ENCODE assay signal across 6 cellular contexts in genomic region chr7:87828383-87828782, GRCh38.
TF ChIP-seq lines count a peak whose summit lies in the region.
"Not testable (repeated sequence)": the region's sequence is repeated elsewhere in the genome, so short reads cannot be mapped to it uniquely, and the experiment has no call there.

No MANE protein-coding gene starts in this region.

TF ChIP-seq in HEK293, 187 proteins besides CTCF, POLR2A, EP300 and RAD21:
- TF ChIP-seq ZNF580 (tag by site-specific recombination; IDR thresholded peaks at IDR 0.05) (0 out of 2 replicates have a peak, but pooled peaks have one; percentile 17), ZNF146 (tag by site-specific recombination; IDR thresholded peaks at IDR 0.05) (peak; percentile 50)

TF ChIP-seq in SK-N-SH treated with all-trans-retinoic acid at 6 μM for 48 hours, 23 proteins besides CTCF, POLR2A, EP300 and RAD21:
- peak; percentile 94 for TF ChIP-seq ZNF8 (CRISPR knock-in tag; IDR thresholded peaks at IDR 0.05)

TF ChIP-seq in WTC11, 78 proteins besides CTCF, POLR2A, EP300 and RAD21:
- 0 out of 2 replicates have a peak, but pooled peaks have one; percentile 43 for TF ChIP-seq GTF2I (CRISPR knock-in tag; conservative IDR thresholded peaks at IDR 0.05)
TF ChIP-seq in WTC11: peak in this region for 1; not testable (repeated sequence) for 77.

TF ChIP-seq in K562, 482 proteins besides CTCF, POLR2A, EP300 and RAD21:
- TF ChIP-seq KLF16 (IDR thresholded peaks at IDR 0.05) (peak; percentile 19; the same call in 1 of the 2 replicates), BCOR (IDR thresholded peaks at IDR 0.05) (peak; percentile 42; the same call in 1 of the 2 replicates), ZNF146 (CRISPR knock-in tag; IDR thresholded peaks at IDR 0.05; ENCODE audit: unreplicated experiment) (peak; percentile 99), RBM25 (IDR thresholded peaks at IDR 0.05; ENCODE audit: low read depth, low read length, severe bottlenecking) (peak; percentile 74)

TF ChIP-seq in H1, 55 proteins besides CTCF, POLR2A, EP300 and RAD21:
- TF ChIP-seq KDM1A (IDR thresholded peaks at IDR 0.05; ENCODE audit: borderline replicate concordance, low read length) = 0 out of 2 replicates have a peak, but pooled peaks have one; percentile 33

TF ChIP-seq in HepG2, 621 proteins besides CTCF, POLR2A, EP300 and RAD21:
- TF ChIP-seq ATF7 (IDR thresholded peaks at IDR 0.05) = peak; percentile 40; the same call in 1 of the 2 replicates
- not testable (repeated sequence) for TF ChIP-seq ATF7 (CRISPR knock-in tag; IDR thresholded peaks at IDR 0.05)
